21 cellular contexts compared by ENCODE assay signal in the genomic region with DNA sequence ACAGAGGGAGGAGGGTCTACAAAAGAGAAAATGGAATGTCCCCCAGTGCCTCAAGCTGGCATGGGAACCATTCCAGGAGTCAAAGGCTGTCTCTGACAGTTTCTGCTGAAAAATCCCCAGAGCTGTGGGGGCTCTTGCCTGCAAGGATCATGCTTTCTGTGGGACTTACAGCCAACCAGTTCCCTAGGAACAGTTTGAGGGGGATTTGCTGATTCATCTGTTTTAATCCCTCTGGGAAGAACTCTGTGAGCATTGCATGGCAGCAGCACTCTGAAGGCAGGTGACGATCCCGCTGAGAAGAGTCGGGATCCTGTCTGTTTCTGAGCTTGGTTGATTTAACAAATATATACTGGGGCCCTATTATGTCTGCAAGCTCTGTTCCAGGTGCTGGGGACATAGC.
"Had no signal": no experiment of that assay in that cellular context is flagged by ENCODE, and none has a peak within 500 bp of the region (broad histone marks: within the 10 kb centered on the region; RNA-seq: fewer than 3 reads in every experiment).

No MANE protein-coding gene starts in this region.

- H3K36me3 ChIP-seq: SJSA1 had no signal

- H3K9ac ChIP-seq: KMS-11 had no signal

- H3K9me3 ChIP-seq: SJSA1 had no signal

- FAIRE-seq: HTR-8/SVneo, RCC 7860 had no signal

- H3K4me2 ChIP-seq: KMS-11 had no signal

- H3K4me1 ChIP-seq: SJSA1 had no signal

- H3K4me3 ChIP-seq: SJSA1, SK-N-MC had no signal

- H3K27ac ChIP-seq: HL-60, KMS-11, SJSA1, SK-N-MC had no signal

- H3K27me3 ChIP-seq: SJSA1 had no signal

- DNase-seq: Kasumi-1, MM.1S, NCI-H1092 treated with DMSO at 0.1 percent for 48 hours, NCI-H1436, NCI-H187, NCI-H2029, NCI-H2081 treated with DMSO at 0.1 percent for 48 hours, NCI-H2171 treated with DMSO at 0.1 percent for 48 hours, NCI-H345, NCI-H446 treated with DMSO at 0.1 percent for 48 hours, NCI-H510A treated with DMSO at 0.1 percent for 48 hours, NCI-H526, Right ventricle myocardium superior, RPMI8226, SIG-M5 had no signal
